ENCODE assay signal across 8 cellular contexts in the genomic region with DNA sequence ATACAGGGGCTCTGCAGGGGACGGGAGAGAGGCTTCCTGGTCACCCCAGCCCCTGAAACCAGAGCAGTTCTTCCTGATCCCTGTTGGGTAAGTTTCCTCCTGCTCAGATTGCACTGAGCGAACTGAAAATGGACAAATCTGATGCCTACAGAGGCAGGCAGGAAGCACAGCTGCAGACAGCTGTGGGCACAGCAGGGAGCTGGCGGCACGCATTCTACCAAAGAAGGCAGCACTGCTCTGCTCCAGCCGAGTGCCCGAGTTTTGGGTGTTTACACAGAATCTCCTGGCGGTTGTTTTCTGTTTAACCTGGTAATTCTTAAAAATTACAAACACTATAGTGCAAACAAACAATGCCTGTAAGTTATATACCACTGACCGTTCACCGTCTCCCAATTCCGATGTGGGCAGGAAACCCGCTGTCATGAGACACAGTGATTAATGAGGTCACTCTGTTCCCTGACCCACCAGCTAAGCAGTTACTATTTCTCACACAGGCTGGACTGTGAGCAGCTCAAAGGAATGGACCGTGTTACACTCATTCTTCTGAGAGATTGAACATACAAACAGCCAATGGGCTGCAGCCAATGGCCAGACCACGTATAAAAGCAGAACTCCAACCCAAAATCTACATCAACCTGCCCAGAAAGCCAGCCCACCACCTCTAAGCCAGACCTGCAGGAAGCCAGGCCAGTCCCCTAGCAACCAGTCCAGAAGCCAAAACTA. TPM values are rescaled to one million over a fixed set of nuclear protein-coding genes. Genes with fewer than 3 reads are reported as not detected.
A peak's percentile ranks its signal among the peaks of the same experiment; 100 is the strongest.
DNase-seq lines count a peak whose midpoint lies in the region; ATAC-seq, FAIRE-seq and TF ChIP-seq lines count a peak whose summit lies in the region.

No MANE protein-coding gene starts in this region.

- ATAC-seq in GM21717 (IDR thresholded peaks at IDR 0.05; ENCODE audit: unreplicated experiment), result no peak

- H2AFZ ChIP-seq in smooth muscle cell (ENCODE audit: low read depth), result no peak overlapping the region

- H3K27me3 ChIP-seq in smooth muscle cell (ENCODE audit: low read depth), result no peaks in the 10 kb centered on the region

- no peaks in the 10 kb centered on the region for H3K79me2 ChIP-seq in smooth muscle cell (ENCODE audit: low read depth)

- peak overlapping the region; percentile 28 for H3K27ac ChIP-seq in smooth muscle cell (ENCODE audit: low read depth)

- peaks cover 3% of the 10 kb centered on the region for H3K4me1 ChIP-seq in smooth muscle cell (ENCODE audit: low read depth)

- DNase-seq in GM12891 (ENCODE audit: insufficient read length, low spot score) (no peak), NCI-H2227 (lab: John Stamatoyannopoulos, UW; ENCODE audit: unreplicated experiment) (peak; percentile 49), amniotic stem cell (lab: John Stamatoyannopoulos, UW) (peak; percentile 1), inferior parietal cortex (ENCODE audit: extremely low spot score) (peak; percentile 27), smooth muscle cell (lab: John Stamatoyannopoulos, UW; ENCODE audit: unreplicated experiment) (no peak), NCI-H2029 (lab: John Stamatoyannopoulos, UW) (no peak), ecto neural progenitor cell (ENCODE audit: low spot score) (no peak)

- no peaks in the 10 kb centered on the region for H3K9me3 ChIP-seq in smooth muscle cell (replicated peaks; ENCODE audit: low read depth)

- no peak for TF ChIP-seq POLR2A in GM12891 (IDR thresholded peaks at IDR 0.05; ENCODE audit: low read depth, low read length)

- H3K4me3 ChIP-seq in smooth muscle cell, result no peak overlapping the region

- WGBS in smooth muscle cell (ENCODE audit: low lambda C conversion rate), result 53% methylated on average over 13 of the region's 13 CpGs

- H3K9ac ChIP-seq in smooth muscle cell (ENCODE audit: low read depth), result no peak overlapping the region

- peak; percentile 71 for FAIRE-seq in GM12891 (lab: Jason Lieb, UNC)

- no peaks in the 10 kb centered on the region for H3K36me3 ChIP-seq in smooth muscle cell (ENCODE audit: low read depth)

- TF ChIP-seq CTCF in smooth muscle cell (IDR thresholded peaks at IDR 0.05; ENCODE audit: borderline replicate concordance, insufficient read depth, poor library complexity, severe bottlenecking), result no peak

- peak overlapping the region; percentile 46 for H3K4me2 ChIP-seq in smooth muscle cell

- no peaks in the 10 kb centered on the region for H3F3A ChIP-seq in smooth muscle cell (ENCODE audit: low read depth)

- H4K20me1 ChIP-seq in smooth muscle cell (ENCODE audit: low read depth), result no peaks in the 10 kb centered on the region

TF ChIP-seq in GM12891, 5 proteins besides CTCF, POLR2A, EP300 and RAD21:
- TF ChIP-seq PAX5 (IDR thresholded peaks at IDR 0.05; ENCODE audit: insufficient read depth, low read length, severe bottlenecking) (no peak), SPI1 (IDR thresholded peaks at IDR 0.05; ENCODE audit: low read depth, low read length) (0 out of 2 replicates have a peak, but pooled peaks have one; percentile 3)

RNA-seq across cellular contexts. Expression of gene NSMCE1, which starts 25.5 kb away (rescaled TPM):
- polyA plus RNA-seq in GM12891 (2012; ENCODE audit: low read depth, missing spikeins), result 81.9 TPM
- 35.7 and 36.9 TPM in 2 replicates for total RNA-seq in smooth muscle cell
- 59.1 and 61.2 TPM in 2 replicates for polyA plus RNA-seq in smooth muscle cell

RNA-seq across cellular contexts. Expression of gene KDM8, which starts 39.7 kb away (rescaled TPM):
- polyA plus RNA-seq in GM12891 (2012; ENCODE audit: low read depth, missing spikeins), result 1.9 TPM
- 0.81 and 2.6 TPM in 2 replicates for total RNA-seq in smooth muscle cell
- polyA plus RNA-seq in smooth muscle cell, result 3.1 and 3.5 TPM in 2 replicates

Comparison
In these comparisons a context has a peak if more than half of its experiments do, and no peak if none do; other contexts are left out.
1. DNase-seq: peak in NCI-H2227 (single experiment), amniotic stem cell (single experiment) and inferior parietal cortex (single experiment); none in GM12891 (single experiment), smooth muscle cell (single experiment), NCI-H2029 (single experiment) and ecto neural progenitor cell (single experiment).